ENCODE assay signal across 34 cellular contexts in genomic region chr15:35134269-35134668, GRCh38. TPM values are rescaled to one million over a fixed set of nuclear protein-coding genes. Genes with fewer than 3 reads are reported as not detected.
"Had no signal": no experiment of that assay in that cellular context is flagged by ENCODE, and none has a peak within 500 bp of the region (broad histone marks: within the 10 kb centered on the region; RNA-seq: fewer than 3 reads in every experiment).

No MANE protein-coding gene starts in this region.

- H3K27ac Mint-ChIP-seq: activated B cell treated with CpG ODN at 0.5 μM for 24 hours; activated CD4-positive, alpha-beta memory T cell treated with anti-CD3 and anti-CD28 coated beads, Interleukin-2, amount 10 ng/mL, durations not matched to agents 7 days and 5 days; activated CD4-positive, alpha-beta T cell treated with anti-CD3 and anti-CD28 coated beads, Interleukin-2, amount 10 ng/mL, durations not matched to agents 24 days and 14 days; activated naive CD8-positive, alpha-beta T cell; activated T-cell treated with anti-CD3 and anti-CD28 coated beads, Interleukin-2, amount 50 U/mL, for 24 hours; activated T-cell treated with anti-CD3 and anti-CD28 coated beads, Interleukin-2, amount 50 U/mL, for 72 hours; dendritic cell treated with granulocyte-macrophage colony-stimulating factor and Interleukin-4, amounts not matched to agents 40 ng/mL and 50 ng/mL, for 4 days; endodermal cell; T-helper 17 cell; T-helper 2 cell treated with Interferon-gamma antibody and Interleukin-4, amounts not matched to agents 5 μg/mL and 100 μg/mL, for 36 hours had no signal

- H3K4me3 ChIP-seq: coronary artery, dorsolateral prefrontal cortex, gastrocnemius medialis had no signal

- H3K9me3 ChIP-seq: gastrocnemius medialis had no signal

- H3K4me1 ChIP-seq: foreskin keratinocyte had no signal

- H3K27me3 Mint-ChIP-seq: activated B cell treated with CpG ODN at 0.5 μM for 24 hours; activated CD4-positive, alpha-beta T cell treated with anti-CD3 and anti-CD28 coated beads, Interleukin-2, amount 10 ng/mL, durations not matched to agents 24 days and 14 days; activated naive CD8-positive, alpha-beta T cell; activated T-cell treated with anti-CD3 and anti-CD28 coated beads, Interleukin-2, amount 50 U/mL, for 24 hours; dendritic cell treated with granulocyte-macrophage colony-stimulating factor and Interleukin-4, amounts not matched to agents 40 ng/mL and 50 ng/mL, for 4 days; T-helper 17 cell had no signal

- ATAC-seq: activated CD4-positive, CD25-positive, alpha-beta regulatory T cell treated with anti-CD3 and anti-CD28 coated beads, Interleukin-2, amount 50 U/mL, for 24 hours; activated T-cell treated with anti-CD3 and anti-CD28 coated beads, Interleukin-2, amount 50 U/mL, for 72 hours; esophagus mucosa; foreskin keratinocyte; gastrocnemius medialis; T-helper 17 cell had no signal

- DNase-seq: activated B cell treated with CpG ODN at 0.5 μM for 24 hours; activated CD4-positive, alpha-beta memory T cell treated with anti-CD3 and anti-CD28 coated beads, Interleukin-2, amount 10 ng/mL, durations not matched to agents 7 days and 5 days; activated CD4-positive, alpha-beta T cell treated with anti-CD3 and anti-CD28 coated beads, Interleukin-2, amount 10 ng/mL, durations not matched to agents 24 days and 14 days; activated CD8-positive, alpha-beta memory T cell treated with anti-CD3 and anti-CD28 coated beads, Interleukin-2, amount 50 U/mL, for 48 hours; activated gamma-delta T cell; activated naive CD4-positive, alpha-beta T cell; activated naive CD4-positive, alpha-beta T cell treated with anti-CD3 and anti-CD28 coated beads, Interleukin-2, amount 50 U/mL, for 16 hours; activated T-cell treated with anti-CD3 and anti-CD28 coated beads for 4 hours; activated T-cell treated with anti-CD3 and anti-CD28 coated beads, Interleukin-2, amount 50 U/mL, for 24 hours; activated T-cell treated with anti-CD3 and anti-CD28 coated beads, Interleukin-2, amount 50 U/mL, for 72 hours; amniotic stem cell; anterior cingulate cortex; brain microvascular endothelial cell; dorsolateral prefrontal cortex; effector memory CD4-positive, alpha-beta T cell; endodermal cell; foreskin keratinocyte; gastrocnemius medialis; glutamatergic neuron; T-helper 1 cell; T-helper 17 cell; T1000; WERI-Rb-1 had no signal

- H3K4me3 Mint-ChIP-seq: activated B cell treated with CpG ODN at 0.5 μM for 24 hours; activated CD4-positive, alpha-beta memory T cell treated with anti-CD3 and anti-CD28 coated beads, Interleukin-2, amount 10 ng/mL, durations not matched to agents 7 days and 5 days; activated CD4-positive, alpha-beta T cell treated with anti-CD3 and anti-CD28 coated beads, Interleukin-2, amount 10 ng/mL, durations not matched to agents 24 days and 14 days; activated naive CD8-positive, alpha-beta T cell; activated T-cell treated with anti-CD3 and anti-CD28 coated beads, Interleukin-2, amount 50 U/mL, for 24 hours; activated T-cell treated with anti-CD3 and anti-CD28 coated beads, Interleukin-2, amount 50 U/mL, for 72 hours; central memory CD8-positive, alpha-beta T cell; dendritic cell treated with granulocyte-macrophage colony-stimulating factor and Interleukin-4, amounts not matched to agents 40 ng/mL and 50 ng/mL, for 4 days; endodermal cell; T-helper 17 cell; T-helper 2 cell treated with Interferon-gamma antibody and Interleukin-4, amounts not matched to agents 5 μg/mL and 100 μg/mL, for 36 hours had no signal

- H3K4me1 Mint-ChIP-seq: activated B cell treated with CpG ODN at 0.5 μM for 24 hours; activated CD4-positive, alpha-beta memory T cell treated with anti-CD3 and anti-CD28 coated beads, Interleukin-2, amount 10 ng/mL, durations not matched to agents 7 days and 5 days; activated CD4-positive, alpha-beta T cell treated with anti-CD3 and anti-CD28 coated beads, Interleukin-2, amount 10 ng/mL, durations not matched to agents 24 days and 14 days; central memory CD8-positive, alpha-beta T cell; T-helper 17 cell had no signal

- H3K9me3 Mint-ChIP-seq: activated CD4-positive, alpha-beta memory T cell treated with anti-CD3 and anti-CD28 coated beads, Interleukin-2, amount 10 ng/mL, durations not matched to agents 7 days and 5 days; activated CD4-positive, alpha-beta T cell treated with anti-CD3 and anti-CD28 coated beads, Interleukin-2, amount 10 ng/mL, durations not matched to agents 24 days and 14 days; activated T-cell treated with anti-CD3 and anti-CD28 coated beads, Interleukin-2, amount 50 U/mL, for 24 hours; T-helper 2 cell treated with Interferon-gamma antibody and Interleukin-4, amounts not matched to agents 5 μg/mL and 100 μg/mL, for 36 hours had no signal

- H3K36me3 ChIP-seq: brain microvascular endothelial cell, gastrocnemius medialis, WERI-Rb-1 had no signal

RNA-seq across cellular contexts. Expression of gene NANOGP8, which starts 49.2 kb away (rescaled TPM):
- total RNA-seq: activated CD4-positive, alpha-beta memory T cell treated with anti-CD3 and anti-CD28 coated beads, Interleukin-2, amount 10 ng/mL, durations not matched to agents 7 days and 5 days; activated CD4-positive, alpha-beta T cell treated with anti-CD3 and anti-CD28 coated beads, Interleukin-2, amount 10 ng/mL, durations not matched to agents 24 days and 14 days; activated T-cell treated with anti-CD3 and anti-CD28 coated beads, Interleukin-2, amount 50 U/mL, for 72 hours; astrocyte; bronchial epithelial cell; cardiac septum; epithelial cell of proximal tubule; foreskin keratinocyte; gastrocnemius medialis; T-helper 17 cell had no signal
